17 cellular contexts compared by ENCODE assay signal in the genomic region with DNA sequence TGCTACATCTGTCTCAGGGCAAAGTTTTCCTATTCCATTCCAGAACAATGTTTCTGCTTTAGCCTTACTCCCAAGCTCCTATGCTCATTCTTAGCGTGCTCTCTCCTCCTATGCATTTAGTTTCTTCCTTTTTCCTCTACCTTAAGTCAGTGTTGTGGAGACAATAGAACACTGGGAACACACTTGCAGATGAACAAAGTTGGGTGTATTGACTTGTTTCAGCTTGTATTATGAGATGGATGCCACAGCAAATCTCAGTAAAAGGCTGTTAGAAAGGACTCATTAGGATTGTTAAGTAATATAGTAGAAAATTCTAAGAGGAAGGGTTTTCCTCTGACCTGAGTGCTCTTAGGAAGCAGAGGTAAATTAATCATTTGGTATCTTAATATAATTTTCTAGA. TPM values are rescaled to one million over a fixed set of nuclear protein-coding genes. Genes with fewer than 3 reads are reported as not detected.
"Had no signal": no experiment of that assay in that cellular context is flagged by ENCODE, and none has a peak within 500 bp of the region (broad histone marks: within the 10 kb centered on the region; RNA-seq: fewer than 3 reads in every experiment).

No MANE protein-coding gene starts in this region.

- H3K27ac Mint-ChIP-seq: activated naive CD4-positive, alpha-beta T cell treated with anti-CD3 and anti-CD28 coated beads, Interleukin-2, amount 50 U/mL, for 72 hours; nephron progenitor cell; stimulated activated naive CD8-positive, alpha-beta T cell treated with anti-CD3 and anti-CD28 coated beads, Interleukin-15, amount 100 ng/mL, for 72 hours had no signal

- H3K4me1 Mint-ChIP-seq: stimulated activated naive CD8-positive, alpha-beta T cell treated with anti-CD3 and anti-CD28 coated beads, Interleukin-15, amount 100 ng/mL, for 72 hours had no signal

- H3K4me3 Mint-ChIP-seq: nephron progenitor cell; stimulated activated naive CD8-positive, alpha-beta T cell treated with anti-CD3 and anti-CD28 coated beads, Interleukin-15, amount 100 ng/mL, for 72 hours had no signal

- ATAC-seq: activated naive CD4-positive, alpha-beta T cell treated with anti-CD3 and anti-CD28 coated beads, Interleukin-2, amount 50 U/mL, for 72 hours; left colon; stimulated activated naive CD8-positive, alpha-beta T cell treated with anti-CD3 and anti-CD28 coated beads, Interleukin-15, amount 100 ng/mL, for 72 hours had no signal

- H3K27ac ChIP-seq: esophagus squamous epithelium, pancreas, testis had no signal

- H3K27me3 Mint-ChIP-seq: brain; stimulated activated naive CD8-positive, alpha-beta T cell treated with anti-CD3 and anti-CD28 coated beads, Interleukin-15, amount 100 ng/mL, for 72 hours had no signal

- H3K27me3 ChIP-seq: esophagus squamous epithelium, testis had no signal

- H3K4me1 ChIP-seq: testis had no signal

- H3K9me3 ChIP-seq: esophagus squamous epithelium, pancreas, testis had no signal

- H3K36me3 Mint-ChIP-seq: activated naive CD4-positive, alpha-beta T cell treated with anti-CD3 and anti-CD28 coated beads, Interleukin-2, amount 50 U/mL, for 72 hours; brain had no signal

- DNase-seq: activated CD4-positive, alpha-beta T cell treated with anti-CD3 and anti-CD28 coated beads, Interleukin-2, amount 50 U/mL, for 4 hours; activated CD4-positive, CD25-positive, alpha-beta regulatory T cell treated with anti-CD3 and anti-CD28 coated beads, Interleukin-2, amount 50 U/mL, for 72 hours; activated T-cell treated with anti-CD3 and anti-CD28 coated beads, Interleukin-2, amount 50 U/mL, for 1 hour; amniotic stem cell; dermis blood vessel endothelial cell; esophagus squamous epithelium; foreskin fibroblast; head of caudate nucleus; left colon; nephron progenitor cell; pancreas; retina; stimulated activated CD4-positive, alpha-beta T cell treated with anti-CD3 and anti-CD28 coated beads, Interleukin-4, amount 100 ng/mL, for 4 hours; stimulated activated naive CD8-positive, alpha-beta T cell treated with anti-CD3 and anti-CD28 coated beads, Interleukin-15, amount 100 ng/mL, for 72 hours; testis had no signal

- H3K36me3 ChIP-seq: esophagus squamous epithelium, pancreas had no signal

- H3K4me3 ChIP-seq: esophagus squamous epithelium, pancreas, testis had no signal

- H3K9me3 Mint-ChIP-seq: nephron progenitor cell had no signal

RNA-seq across cellular contexts. Expression of gene BMP5, which starts 48.4 kb away (rescaled TPM):
- total RNA-seq: activated naive CD4-positive, alpha-beta T cell treated with anti-CD3 and anti-CD28 coated beads, Interleukin-2, amount 50 U/mL, for 72 hours; dermis blood vessel endothelial cell had no signal
